Comparison of ENCODE assay signal across 1 cellular context in genomic region chr5:31048975-31049290, GRCh38.
TF ChIP-seq lines count a peak whose summit lies in the region.

No MANE protein-coding gene starts in this region.

TF ChIP-seq in SK-N-SH, 30 proteins besides CTCF, POLR2A, EP300 and RAD21 (continued from another document):
- TF ChIP-seq REST (IDR thresholded peaks at IDR 0.05; ENCODE audit: low read depth, low read length) (no peak), RXRA (IDR thresholded peaks at IDR 0.05; ENCODE audit: borderline replicate concordance, low read depth) (no peak), IRF3 (IDR thresholded peaks at IDR 0.05; ENCODE audit: low read depth, low read length) (no peak), RCOR1 (IDR thresholded peaks at IDR 0.05; ENCODE audit: low read length) (no peak), USF2 (IDR thresholded peaks at IDR 0.05; ENCODE audit: borderline replicate concordance, low read depth, low read length) (no peak), MAX (IDR thresholded peaks at IDR 0.05; ENCODE audit: low read depth) (no peak), TEAD4 (IDR thresholded peaks at IDR 0.05; ENCODE audit: borderline replicate concordance, insufficient read depth) (no peak)
